In the genomic region with DNA sequence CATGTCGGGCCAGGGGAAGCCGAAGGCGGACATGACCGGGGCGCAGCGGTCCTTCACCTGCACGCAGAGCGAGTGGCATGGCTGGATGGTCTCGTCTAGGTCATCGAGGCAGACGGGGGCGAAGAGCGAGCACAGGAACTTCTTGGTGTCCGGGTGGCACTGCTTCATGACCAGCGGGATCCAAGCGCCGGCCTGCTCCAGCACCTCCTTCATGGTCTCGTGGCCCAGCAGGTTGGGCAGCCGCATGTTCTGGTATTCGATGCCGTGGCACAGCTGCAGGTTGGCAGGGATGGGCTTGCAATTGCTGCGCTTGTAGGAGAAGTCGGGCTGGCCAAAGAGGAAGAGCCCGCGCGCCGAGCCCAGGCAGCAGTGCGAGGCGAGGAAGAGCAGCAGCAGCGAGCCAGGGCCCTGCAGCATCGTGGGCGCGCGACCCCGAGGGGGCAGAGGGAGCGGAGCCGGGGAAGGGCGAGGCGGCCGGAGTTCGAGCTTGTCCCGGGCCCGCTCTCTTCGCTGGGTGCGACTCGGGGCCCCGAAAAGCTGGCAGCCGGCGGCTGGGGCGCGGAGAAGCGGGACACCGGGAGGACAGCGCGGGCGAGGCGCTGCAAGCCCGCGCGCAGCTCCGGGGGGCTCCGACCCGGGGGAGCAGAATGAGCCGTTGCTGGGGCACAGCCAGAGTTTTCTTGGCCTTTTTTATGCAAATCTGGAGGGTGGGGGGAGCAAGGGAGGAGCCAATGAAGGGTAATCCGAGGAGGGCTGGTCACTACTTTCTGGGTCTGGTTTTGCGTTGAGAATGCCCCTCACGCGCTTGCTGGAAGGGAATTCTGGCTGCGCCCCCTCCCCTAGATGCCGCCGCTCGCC, we compare ENCODE assay signal across 9 cellular contexts. TPM values are rescaled to one million over a fixed set of nuclear protein-coding genes. Genes with fewer than 3 reads are reported as not detected.
DNase-seq lines count a peak whose midpoint lies in the region; ATAC-seq, FAIRE-seq and TF ChIP-seq lines count a peak whose summit lies in the region.
"Had no signal": no experiment of that assay in that cellular context is flagged by ENCODE, and none has a peak within 500 bp of the region (broad histone marks: within the 10 kb centered on the region; RNA-seq: fewer than 3 reads in every experiment).

A gene with protein sequence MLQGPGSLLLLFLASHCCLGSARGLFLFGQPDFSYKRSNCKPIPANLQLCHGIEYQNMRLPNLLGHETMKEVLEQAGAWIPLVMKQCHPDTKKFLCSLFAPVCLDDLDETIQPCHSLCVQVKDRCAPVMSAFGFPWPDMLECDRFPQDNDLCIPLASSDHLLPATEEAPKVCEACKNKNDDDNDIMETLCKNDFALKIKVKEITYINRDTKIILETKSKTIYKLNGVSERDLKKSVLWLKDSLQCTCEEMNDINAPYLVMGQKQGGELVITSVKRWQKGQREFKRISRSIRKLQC (minus strand): TSS at position 665 of the 858 bp plus-strand sequence. CDS start 248 bp downstream, at position 417.

- H3K4me1 ChIP-seq in CD8-positive, alpha-beta T cell (ENCODE audit: insufficient read depth, low read length) = peaks cover 45% of the 10 kb centered on the region
- peaks cover 0 to 38% (median 7%) of the 10 kb centered on the region in 4 donors for H3K4me1 ChIP-seq in Peyer's patch
- H3K4me1 ChIP-seq in parathyroid adenoma = no peaks in the 10 kb centered on the region
- no peaks in the 10 kb centered on the region for H3K4me1 ChIP-seq in Karpas-422 (ENCODE audit: low read length)

- H3K27ac Mint-ChIP-seq in CD8-positive, alpha-beta T cell = no peak within 1 kb of the TSS
- no peak within 1 kb of the TSS for H3K27ac Mint-ChIP-seq in glutamatergic neuron (ENCODE audit: unreplicated experiment)

- H3K9me2 ChIP-seq in Karpas-422 (replicated peaks; ENCODE audit: insufficient read depth, low read length) = no peaks in the 10 kb centered on the region

- no peak for FAIRE-seq in GM12891 (lab: Jason Lieb, UNC)

- no peaks in the 10 kb centered on the region for H3K9me3 Mint-ChIP-seq in CD8-positive, alpha-beta T cell
- H3K9me3 Mint-ChIP-seq in glutamatergic neuron (ENCODE audit: unreplicated experiment) = peaks cover 13% of the 10 kb centered on the region

- H3K4me3 Mint-ChIP-seq in CD8-positive, alpha-beta T cell = peak within 1 kb of the TSS; percentile 58
- H3K4me3 Mint-ChIP-seq in glutamatergic neuron (ENCODE audit: unreplicated experiment) = peak within 1 kb of the TSS; percentile 86

- peaks cover 46% of the 10 kb centered on the region for H3K4me1 Mint-ChIP-seq in CD8-positive, alpha-beta T cell (ENCODE audit: low read depth)
- peaks cover 11% of the 10 kb centered on the region for H3K4me1 Mint-ChIP-seq in glutamatergic neuron (ENCODE audit: low read depth, unreplicated experiment)

- H2AFZ ChIP-seq in parathyroid adenoma (no peak within 1 kb of the TSS), Karpas-422 (ENCODE audit: low read length) (no peak within 1 kb of the TSS)

- no peak within 1 kb of the TSS for H3K4me3 ChIP-seq in CD8-positive, alpha-beta T cell (ENCODE audit: low read depth, low read length)
- H3K4me3 ChIP-seq in Peyer's patch (peak within 1 kb of the TSS; percentile 13 to 38 (median 20)), parathyroid adenoma (ENCODE audit: low read depth, low read length) (peak within 1 kb of the TSS; percentile 25), Karpas-422 (ENCODE audit: low read length) (no peak within 1 kb of the TSS)

- peaks cover 81% of the 10 kb centered on the region for H3K27me3 Mint-ChIP-seq in CD8-positive, alpha-beta T cell (ENCODE audit: low read depth)
- peaks cover 23% of the 10 kb centered on the region for H3K27me3 Mint-ChIP-seq in glutamatergic neuron (ENCODE audit: unreplicated experiment)

- no peaks in the 10 kb centered on the region for H3K9me3 ChIP-seq in CD8-positive, alpha-beta T cell (ENCODE audit: low read length)
- H3K9me3 ChIP-seq in Peyer's patch (no peaks in the 10 kb centered on the region), parathyroid adenoma (ENCODE audit: control insufficient read depth, low read length) (no peaks in the 10 kb centered on the region), Karpas-422 (ENCODE audit: low read length) (no peaks in the 10 kb centered on the region)

- no peaks in the 10 kb centered on the region for H3K36me3 ChIP-seq in CD8-positive, alpha-beta T cell (ENCODE audit: insufficient read depth, low read length)
- no peaks in the 10 kb centered on the region for H3K36me3 ChIP-seq in Peyer's patch
- H3K36me3 ChIP-seq in parathyroid adenoma (ENCODE audit: control insufficient read depth, insufficient read depth, low read length) = no peaks in the 10 kb centered on the region
- no peaks in the 10 kb centered on the region for H3K36me3 ChIP-seq in Karpas-422 (ENCODE audit: insufficient read depth, low read length)

- H3K27ac ChIP-seq in CD8-positive, alpha-beta T cell (ENCODE audit: low read depth, low read length) = no peak within 1 kb of the TSS
- H3K27ac ChIP-seq in Peyer's patch = no peak within 1 kb of the TSS
- H3K27ac ChIP-seq in parathyroid adenoma = no peak within 1 kb of the TSS
- no peak within 1 kb of the TSS for H3K27ac ChIP-seq in RWPE1
- H3K27ac ChIP-seq in Karpas-422 (ENCODE audit: low read length) = no peak within 1 kb of the TSS

- H4K20me1 ChIP-seq in Karpas-422 (ENCODE audit: insufficient read depth, low read depth, low read length) = no peaks in the 10 kb centered on the region

- H3K79me2 ChIP-seq in parathyroid adenoma = no peaks in the 10 kb centered on the region
- no peaks in the 10 kb centered on the region for H3K79me2 ChIP-seq in Karpas-422 (ENCODE audit: low read length)

- H3K27me3 ChIP-seq in CD8-positive, alpha-beta T cell (ENCODE audit: insufficient read depth, low read length) = peaks cover 54% of the 10 kb centered on the region
- H3K27me3 ChIP-seq in Peyer's patch = peaks cover 0 to 55% of the 10 kb centered on the region in 2 donors
- H3K27me3 ChIP-seq in parathyroid adenoma (ENCODE audit: control insufficient read depth, insufficient read depth, low read length) = peaks cover 3% of the 10 kb centered on the region
- H3K27me3 ChIP-seq in Karpas-422 (ENCODE audit: low read length) = no peaks in the 10 kb centered on the region

- H3K9ac ChIP-seq in parathyroid adenoma (no peak within 1 kb of the TSS), Karpas-422 (ENCODE audit: low read length) (no peak within 1 kb of the TSS)

- no peak for DNase-seq in CD8-positive, alpha-beta T cell
- DNase-seq in Peyer's patch (peak in 1 of 3 donors; percentile 49), glutamatergic neuron (peak; percentile 46), RWPE1 (ENCODE audit: low spot score) (no peak), occipital lobe (lab: John Stamatoyannopoulos, UW) (no peak), Karpas-422 (no peak), GM12891 (ENCODE audit: insufficient read length, low spot score) (no peak)
- DNase-seq: NCI-H1694 had no signal

- CTCF ChIA-PET in CD8-positive, alpha-beta T cell (lab: Charles Lee) = no interaction called here
- CTCF ChIA-PET in RWPE1 (lab: Yijun Ruan, JAX) = no interaction called here

- intact Hi-C loops in CD8-positive, alpha-beta T cell (cut with DNase I, micrococcal nuclease) = loop anchor here (10.0 kb wide), 2 partner anchors 716 to 836 kb away; no protein-coding TSS in a partner anchor

- POLR2A ChIA-PET in CD8-positive, alpha-beta T cell (lab: Charles Lee) = no interaction called here
- POLR2A ChIA-PET in RWPE1 (lab: Yijun Ruan, JAX; ENCODE audit: low non-redundant PET) = no interaction called here

- TF ChIP-seq CTCF in CD8-positive, alpha-beta T cell (IDR thresholded peaks at IDR 0.05) = no peak
- TF ChIP-seq CTCF in Peyer's patch (IDR thresholded peaks at IDR 0.05) (no peak), glutamatergic neuron (IDR thresholded peaks at IDR 0.05; ENCODE audit: partially characterized antibody, unreplicated experiment) (no peak), parathyroid adenoma (IDR thresholded peaks at IDR 0.05) (no peak), RWPE1 (conservative IDR thresholded peaks at IDR 0.05; ENCODE audit: low read depth) (no peak)

- H3K4me2 ChIP-seq in parathyroid adenoma (ENCODE audit: low read length) = peak within 1 kb of the TSS; percentile 52
- H3K4me2 ChIP-seq in Karpas-422 (ENCODE audit: low read depth, low read length, poor library complexity, severe bottlenecking) = no peak within 1 kb of the TSS

- TF ChIP-seq POLR2A in Peyer's patch (IDR thresholded peaks at IDR 0.05) (no peak), GM12891 (IDR thresholded peaks at IDR 0.05; ENCODE audit: low read depth, low read length) (no peak)

- no peaks in the 10 kb centered on the region for H3K36me3 Mint-ChIP-seq in CD8-positive, alpha-beta T cell
- H3K36me3 Mint-ChIP-seq in glutamatergic neuron (ENCODE audit: unreplicated experiment) = no peaks in the 10 kb centered on the region

- no peak for ATAC-seq in CD8-positive, alpha-beta T cell

TF ChIP-seq in GM12891, 5 proteins besides CTCF, POLR2A, EP300 and RAD21:
- no peak for TF ChIP-seq TAF1 (IDR thresholded peaks at IDR 0.05; ENCODE audit: low read depth, low read length)
- TF ChIP-seq POLR2AphosphoS5 (IDR thresholded peaks at IDR 0.05; ENCODE audit: low read depth, low read length) = no peak
- no peak for TF ChIP-seq SPI1 (IDR thresholded peaks at IDR 0.05; ENCODE audit: low read depth, low read length)
- TF ChIP-seq POU2F2 (IDR thresholded peaks at IDR 0.05; ENCODE audit: low read depth, low read length) = no peak
- no peak for TF ChIP-seq PAX5 (IDR thresholded peaks at IDR 0.05; ENCODE audit: insufficient read depth, low read length, severe bottlenecking)
TF ChIP-seq in GM12891: peak in this region for 0.

RNA-seq across cellular contexts. Expression of the gene that starts here (rescaled TPM):
- not detected for total RNA-seq in CD8-positive, alpha-beta T cell
- total RNA-seq in Peyer's patch (10 to 100 TPM in 3 of 4 donors, 1 to 10 TPM in 1; 7.2 to 20.3 (median 18.7) TPM), glutamatergic neuron (ENCODE audit: unreplicated experiment) (0.54 TPM), occipital lobe (1.1 TPM)
- not detected in 2 replicates for total RNA-seq in Karpas-422 (2014; rRNA removed; shearing (Covaris generic); ENCODE audit: low replicate concordance)
- polyA plus RNA-seq in GM12891 (2012; ENCODE audit: low read depth, missing spikeins) = not detected

Comparison
In these comparisons a context has a peak if more than half of its experiments do, and no peak if none do; other contexts are left out.
1. Peak in DNase-seq in glutamatergic neuron; RNA of the gene not detected or under 1 TPM.
2. H3K4me3 ChIP-seq: peak in Peyer's patch (4 of 4) and parathyroid adenoma (single experiment); none in CD8-positive, alpha-beta T cell (single experiment) and Karpas-422 (single experiment).